15 cellular contexts compared by ENCODE assay signal in genomic region chr15:27046891-27047290, GRCh38.
DNase-seq lines count a peak whose midpoint lies in the region; ATAC-seq lines count a peak whose summit lies in the region.
"Had no signal": no experiment of that assay in that cellular context is flagged by ENCODE, and none has a peak within 500 bp of the region (broad histone marks: within the 10 kb centered on the region; RNA-seq: fewer than 3 reads in every experiment).

No MANE protein-coding gene starts in this region.

- ATAC-seq in GM21360 (IDR thresholded peaks at IDR 0.05; ENCODE audit: unreplicated experiment) (no peak), HG02938 (IDR thresholded peaks at IDR 0.05; ENCODE audit: unreplicated experiment) (no peak), GM21825 (IDR thresholded peaks at IDR 0.05; ENCODE audit: unreplicated experiment) (no peak)
- ATAC-seq: GM23338, HepG2 had no signal

- DNase-seq in DMS 273 (lab: John Stamatoyannopoulos, UW; ENCODE audit: unreplicated experiment) (peak; percentile 37), DMS 273 treated with DMSO at 0.1 percent for 48 hours (lab: John Stamatoyannopoulos, UW) (no peak), GF-D8 (lab: John Stamatoyannopoulos, UW) (peak; percentile 31), NCI-H524 treated with DMSO at 0.1 percent for 48 hours (lab: John Stamatoyannopoulos, UW) (peak; percentile 25), inferior parietal cortex (ENCODE audit: extremely low spot score) (peak; percentile 54)
- DNase-seq: AML-193; CD4-positive, CD25-positive, alpha-beta regulatory T cell; DMS79; EL; H7 had no signal
